Comparison of ENCODE assay signal across 10 cellular contexts in the genomic region with DNA sequence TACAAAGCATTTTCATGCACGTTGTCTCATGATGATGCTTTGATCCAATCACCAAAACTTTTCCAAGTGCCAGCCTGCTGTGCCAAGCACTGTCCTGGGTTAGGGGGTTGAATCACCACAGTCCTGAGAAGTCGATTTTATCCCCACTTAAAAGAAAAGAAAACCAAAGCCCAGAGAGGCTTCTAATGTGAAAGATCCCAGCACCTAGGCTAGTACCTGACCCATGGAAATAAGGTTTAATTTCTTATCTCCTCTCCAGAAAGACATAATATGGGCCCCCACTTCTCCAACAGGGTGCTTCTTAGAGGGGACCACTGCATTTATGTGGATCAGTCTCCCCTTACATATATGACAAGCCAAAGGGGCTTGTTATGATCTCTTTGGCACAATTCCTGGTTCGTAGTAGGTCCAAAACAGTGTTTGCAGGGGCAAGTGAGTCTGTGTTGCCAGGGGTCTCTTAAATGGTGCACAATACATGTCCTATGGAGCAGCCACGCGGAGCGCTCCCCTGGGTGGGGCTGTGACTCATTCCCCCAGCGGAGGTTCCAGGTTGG. TPM values are rescaled to one million over a fixed set of nuclear protein-coding genes. Genes with fewer than 3 reads are reported as not detected.
DNase-seq lines count a peak whose midpoint lies in the region; TF ChIP-seq lines count a peak whose summit lies in the region.
"Had no signal": no experiment of that assay in that cellular context is flagged by ENCODE, and none has a peak within 500 bp of the region (broad histone marks: within the 10 kb centered on the region; RNA-seq: fewer than 3 reads in every experiment).

No MANE protein-coding gene starts in this region.

- H3K4me3 Mint-ChIP-seq in nephron progenitor cell: peak overlapping the region; percentile 91

- H3K4me3 ChIP-seq in AG04449 (ENCODE audit: low read depth, low read length): peak overlapping the region; percentile 72
- no peak overlapping the region; the same call in 1 of the 2 replicates for H3K4me3 ChIP-seq in Karpas-422 (ENCODE audit: low read length)

- H3K27ac ChIP-seq in Karpas-422 (ENCODE audit: low read length) (no peak overlapping the region), cingulate gyrus (ENCODE audit: low read depth, low read length) (peak overlapping the region; percentile 99)

- no peaks in the 10 kb centered on the region for H3K36me3 ChIP-seq in Karpas-422 (ENCODE audit: insufficient read depth, low read length)

- H3K4me2 ChIP-seq in Karpas-422 (ENCODE audit: low read depth, low read length, poor library complexity, severe bottlenecking): peak overlapping the region; percentile 82

- H3K4me1 ChIP-seq in Karpas-422 (ENCODE audit: low read length): peaks cover 37% of the 10 kb centered on the region

- TF ChIP-seq CTCF in AG04449 (IDR thresholded peaks at IDR 0.05; ENCODE audit: insufficient read depth, low read length, missing control alignments) (no peak), nephron progenitor cell (IDR thresholded peaks at IDR 0.05) (no peak)

- H3K9me2 ChIP-seq in Karpas-422 (replicated peaks; ENCODE audit: insufficient read depth, low read length): no peaks in the 10 kb centered on the region

- no peaks in the 10 kb centered on the region for H3K9me3 ChIP-seq in Karpas-422 (ENCODE audit: low read length)

- POLR2A ChIA-PET in AG04449 (lab: Yijun Ruan, JAX): interaction anchor here (0.6 to 3.5 kb wide), 6 partner anchors 15 to 137 kb away, joined by 3 to 43 read pairs (median 3); a partner anchor contains a TSS

- H3K4me1 Mint-ChIP-seq in nephron progenitor cell: peaks cover 61% of the 10 kb centered on the region

- CTCF ChIA-PET in AG04449 (lab: Yijun Ruan, JAX): interaction anchor here (0.6 to 10.4 kb wide), 22 partner anchors 9 to 267 kb away, joined by 3 to 108 read pairs (median 4); a partner anchor contains a TSS

- H3K9me3 Mint-ChIP-seq in nephron progenitor cell: no peaks in the 10 kb centered on the region

- peak overlapping the region; percentile 97 for H3K27ac Mint-ChIP-seq in nephron progenitor cell

- H3K27me3 Mint-ChIP-seq in nephron progenitor cell (ENCODE audit: low read depth, poor library complexity): peaks cover 8% of the 10 kb centered on the region

- no peaks in the 10 kb centered on the region for H3K27me3 ChIP-seq in Karpas-422 (ENCODE audit: low read length)

- H4K20me1 ChIP-seq in Karpas-422 (ENCODE audit: insufficient read depth, low read depth, low read length): no peaks in the 10 kb centered on the region

- H2AFZ ChIP-seq in Karpas-422 (ENCODE audit: low read length): no peak overlapping the region

- no peaks in the 10 kb centered on the region for H3K36me3 Mint-ChIP-seq in nephron progenitor cell (ENCODE audit: low read depth)

- no peaks in the 10 kb centered on the region for H3K79me2 ChIP-seq in Karpas-422 (ENCODE audit: low read length)

- DNase-seq in AG04449 (ENCODE audit: low read depth, low spot score) (no peak), Karpas-422 (no peak), nephron progenitor cell (no peak), foreskin melanocyte (no peak), NCI-H2081 (lab: John Stamatoyannopoulos, UW) (no peak), islet precursor cell (no peak), NCI-H1048 (lab: John Stamatoyannopoulos, UW) (no peak)

- no peak overlapping the region for H3K9ac ChIP-seq in Karpas-422 (ENCODE audit: low read length)

RNA-seq across cellular contexts. Expression of a gene that starts 1.9 kb away (rescaled TPM):
- total RNA-seq in Karpas-422 (2014; rRNA removed; shearing (Covaris generic); ENCODE audit: low replicate concordance): 0.18 and 0.56 TPM in 2 replicates

RNA-seq across cellular contexts. Expression of a gene that starts 28.5 kb away (rescaled TPM):
- total RNA-seq in Karpas-422 (2014; rRNA removed; shearing (Covaris generic); ENCODE audit: low replicate concordance): not detected in 2 replicates
- total RNA-seq: HT-29 had no signal

RNA-seq across cellular contexts. Expression of a gene that starts 43.9 kb away (rescaled TPM):
- not detected in 2 replicates for total RNA-seq in Karpas-422 (2014; rRNA removed; shearing (Covaris generic); ENCODE audit: low replicate concordance)
- total RNA-seq: HT-29, renal cortical epithelial cell had no signal

RNA-seq across cellular contexts. Expression of a gene that starts 43.9 kb away (rescaled TPM):
- total RNA-seq in Karpas-422 (2014; rRNA removed; shearing (Covaris generic); ENCODE audit: low replicate concordance): 0.71 and 1.2 TPM in 2 replicates
- total RNA-seq: HT-29, renal cortical epithelial cell had no signal
